10 cellular contexts compared by ENCODE assay signal in the genomic region with DNA sequence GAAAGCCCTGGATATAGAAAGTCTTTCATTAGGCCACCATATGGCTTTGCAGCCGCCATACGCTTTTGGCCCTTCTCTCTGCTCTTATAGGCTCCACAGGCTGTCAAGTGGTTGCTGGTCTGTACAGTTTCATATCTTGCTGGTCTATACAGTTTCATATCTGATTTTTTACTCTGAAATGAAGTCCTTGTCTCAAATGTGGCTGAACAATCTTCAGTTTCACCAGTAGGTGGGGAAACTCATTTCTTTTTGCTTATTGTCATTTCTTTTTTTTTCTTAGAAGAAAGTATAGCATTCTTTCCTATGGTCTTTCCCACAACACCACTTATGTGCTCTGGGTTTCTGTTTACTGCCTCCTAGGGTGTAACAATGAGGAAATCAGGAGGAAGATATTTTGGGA.
A peak's percentile ranks its signal among the peaks of the same experiment; 100 is the strongest.
DNase-seq lines count a peak whose midpoint lies in the region; ATAC-seq and TF ChIP-seq lines count a peak whose summit lies in the region.
"Had no signal": no experiment of that assay in that cellular context is flagged by ENCODE, and none has a peak within 500 bp of the region (broad histone marks: within the 10 kb centered on the region; RNA-seq: fewer than 3 reads in every experiment).

No MANE protein-coding gene starts in this region.

- H3K9ac ChIP-seq in mesendoderm (ENCODE audit: low read length): no peak overlapping the region

- H3K23ac ChIP-seq in mesendoderm (ENCODE audit: low read length): no peak overlapping the region

- peak; percentile 40 for DNase-seq in RKO (ENCODE audit: low spot score)
- peak; percentile 42 for DNase-seq in mesendoderm
- DNase-seq in lower lobe of right lung: no peak
- DNase-seq in kidney tubule cell (ENCODE audit: low spot score): no peak
- no peak for DNase-seq in GM20000 (ENCODE audit: low spot score)
- DNase-seq: NCI-H1417 treated with DMSO at 0.1 percent for 48 hours had no signal

- WGBS in mesendoderm (ENCODE audit: extremely low coverage, insufficient coverage, low lambda C conversion rate): no CpG with 5 or more reads among the region's 2 CpGs

- H2BK5ac ChIP-seq in mesendoderm (ENCODE audit: low read length): no peak overlapping the region

- H3K27ac ChIP-seq in mesendoderm (ENCODE audit: low read depth, low read length): no peak overlapping the region
- no peak overlapping the region for H3K27ac ChIP-seq in lower lobe of right lung

- H2BK120ac ChIP-seq in mesendoderm (ENCODE audit: low read depth, low read length): no peak overlapping the region

- H3K9me3 ChIP-seq in lower lobe of right lung: no peaks in the 10 kb centered on the region

- ATAC-seq in GM18867 (IDR thresholded peaks at IDR 0.05; ENCODE audit: unreplicated experiment) (peak; percentile 81), HG03280 (IDR thresholded peaks at IDR 0.05; ENCODE audit: unreplicated experiment) (peak; percentile 74), GM18873 (IDR thresholded peaks at IDR 0.05; ENCODE audit: low FRiP score, unreplicated experiment) (no peak), lower lobe of right lung (no peak)
- ATAC-seq: activated naive CD4-positive, alpha-beta T cell treated with anti-CD3 and anti-CD28 coated beads, Interleukin-2, amount 50 U/mL, for 72 hours had no signal

- no peak overlapping the region for H4K8ac ChIP-seq in mesendoderm (ENCODE audit: low read depth, low read length)

- no peaks in the 10 kb centered on the region for H3K79me1 ChIP-seq in mesendoderm (ENCODE audit: low read length)

- no peak overlapping the region for H3K18ac ChIP-seq in mesendoderm (ENCODE audit: low read length)

- H3K79me2 ChIP-seq in mesendoderm (ENCODE audit: control insufficient read depth, insufficient read depth, low read length): no peaks in the 10 kb centered on the region

- H3K56ac ChIP-seq in mesendoderm (ENCODE audit: low read length): no peak overlapping the region

- H3K36me3 ChIP-seq in mesendoderm (ENCODE audit: control insufficient read depth, insufficient read depth, low read length) (no peaks in the 10 kb centered on the region), lower lobe of right lung (no peaks in the 10 kb centered on the region)

- intact Hi-C loops in lower lobe of right lung (cut with DNase I): no loop called here

- no peak overlapping the region for H2BK15ac ChIP-seq in mesendoderm (replicated peaks; ENCODE audit: low read depth)

- no peak overlapping the region for H3K4me3 ChIP-seq in mesendoderm (ENCODE audit: low read length)
- H3K4me3 ChIP-seq in lower lobe of right lung: no peak overlapping the region

- H3K4me1 ChIP-seq in mesendoderm (ENCODE audit: control insufficient read depth, low read depth, low read length) (no peaks in the 10 kb centered on the region), lower lobe of right lung (no peaks in the 10 kb centered on the region)

- H3K27me3 ChIP-seq in mesendoderm (ENCODE audit: insufficient read depth, low read length, poor library complexity) (no peaks in the 10 kb centered on the region), lower lobe of right lung (ENCODE audit: low read depth) (no peaks in the 10 kb centered on the region)

- H3K4me2 ChIP-seq in mesendoderm (ENCODE audit: low read length): no peak overlapping the region

- no peak overlapping the region for H3K4ac ChIP-seq in mesendoderm (ENCODE audit: low read depth, low read length)

- no peak overlapping the region for H2AK5ac ChIP-seq in mesendoderm (ENCODE audit: low read length)

- TF ChIP-seq CTCF in lower lobe of right lung (IDR thresholded peaks at IDR 0.05): no peak
- no peak for TF ChIP-seq CTCF in GM20000 (IDR thresholded peaks at IDR 0.05; ENCODE audit: extremely low read depth, missing control alignments)

- H4K5ac ChIP-seq in mesendoderm (ENCODE audit: low read length): no peak overlapping the region

Comparison
In these comparisons a context has a peak if more than half of its experiments do, and no peak if none do; other contexts are left out.
1. ATAC-seq: peak in GM18867 (single experiment) and HG03280 (single experiment); none in GM18873 (single experiment) and lower lobe of right lung (0 of 2).
2. DNase-seq: peak in RKO (single experiment) and mesendoderm (single experiment); none in lower lobe of right lung (single experiment), kidney tubule cell (single experiment) and GM20000 (single experiment).